ENCODE assay signal across 19 cellular contexts in genomic region chr10:98338896-98339295, GRCh38.
"Had no signal": no experiment of that assay in that cellular context is flagged by ENCODE, and none has a peak within 500 bp of the region (broad histone marks: within the 10 kb centered on the region; RNA-seq: fewer than 3 reads in every experiment).

No MANE protein-coding gene starts in this region.

- H3K4me3 ChIP-seq: ascending aorta, coronary artery, mucosa of descending colon, right lobe of liver, tibial nerve had no signal

- H3K4me1 ChIP-seq: right lobe of liver had no signal

- H3K9me3 ChIP-seq: ascending aorta, mucosa of descending colon, right lobe of liver, tibial nerve had no signal

- DNase-seq: activated CD4-positive, alpha-beta memory T cell treated with anti-CD3 and anti-CD28 coated beads for 36 hours; activated CD8-positive, alpha-beta memory T cell treated with anti-CD3 and anti-CD28 coated beads, Interleukin-2, amount 50 U/mL, for 4 hours; activated gamma-delta T cell treated with Interleukin-2 at 50 U/mL for 16 hours; activated naive CD8-positive, alpha-beta T cell treated with anti-CD3 and anti-CD28 coated beads, Interleukin-2, amount 10 ng/mL, durations not matched to agents 7 days and 5 days; activated T-cell treated with anti-CD3 and anti-CD28 coated beads, Interleukin-2, amount 50 U/mL, for 72 hours; effector memory CD4-positive, alpha-beta T cell; foreskin fibroblast; head of caudate nucleus; mammary epithelial cell; mucosa of descending colon; natural killer cell; nucleus accumbens; right lobe of liver; T-cell; T1000 had no signal

- H3K27ac ChIP-seq: ascending aorta, epithelial cell of prostate, right lobe of liver, tibial nerve had no signal

- H3K36me3 ChIP-seq: ascending aorta, right lobe of liver, tibial nerve had no signal

- ATAC-seq: activated T-cell treated with anti-CD3 and anti-CD28 coated beads, Interleukin-2, amount 50 U/mL, for 72 hours; right lobe of liver had no signal

- H3K27me3 ChIP-seq: ascending aorta, right lobe of liver, tibial nerve had no signal
